Comparison of ENCODE assay signal across 8 cellular contexts in genomic region chr1:153633747-153634665, GRCh38.
DNase-seq lines count a peak whose midpoint lies in the region; ATAC-seq lines count a peak whose summit lies in the region.

CHTOP (plus strand) TSS chr1:153634066; CDS start chr1:153636589, 2,523 bp downstream.

- H4K20me1 ChIP-seq in BLaER1 treated with 17β-estradiol and CSF1 and Interleukin-3, amounts not matched to agents 10 nM and 100 nM = peaks cover 0 to 17% (median 0%) of the 10 kb centered on the region in 11 experiments; a peak in 8 of 22 replicates

- H3K4me3 ChIP-seq in BLaER1 treated with 17β-estradiol and CSF1 and Interleukin-3, amounts not matched to agents 10 nM and 100 nM = peak within 1 kb of the TSS; percentile 71 to 85 (median 80)

- peaks cover 36 to 60% (median 40%) of the 10 kb centered on the region in 11 experiments for H3K36me3 ChIP-seq in BLaER1 treated with 17β-estradiol and CSF1 and Interleukin-3, amounts not matched to agents 10 nM and 100 nM

- peak within 1 kb of the TSS; percentile 98 to 100 (median 99) for H3K9ac ChIP-seq in BLaER1 treated with 17β-estradiol and CSF1 and Interleukin-3, amounts not matched to agents 10 nM and 100 nM

- H3K27me3 ChIP-seq in BLaER1 treated with 17β-estradiol and CSF1 and Interleukin-3, amounts not matched to agents 10 nM and 100 nM = no peaks in the 10 kb centered on the region

- peak within 1 kb of the TSS; percentile 98 to 100 (median 99) for H3K27ac ChIP-seq in BLaER1 treated with 17β-estradiol and CSF1 and Interleukin-3, amounts not matched to agents 10 nM and 100 nM

- ATAC-seq in GM19351 (IDR thresholded peaks at IDR 0.05; ENCODE audit: unreplicated experiment) = peak; percentile 87
- peak; percentile 88 for ATAC-seq in HG03521 (IDR thresholded peaks at IDR 0.05; ENCODE audit: unreplicated experiment)

- H3K4me2 ChIP-seq in BLaER1 treated with 17β-estradiol and CSF1 and Interleukin-3, amounts not matched to agents 10 nM and 100 nM = peak within 1 kb of the TSS; percentile 76 to 96 (median 91)

- peaks cover 65 to 72% (median 70%) of the 10 kb centered on the region in 10 experiments for H3K4me1 ChIP-seq in BLaER1 treated with 17β-estradiol and CSF1 and Interleukin-3, amounts not matched to agents 10 nM and 100 nM

- DNase-seq in NCI-H748 (lab: John Stamatoyannopoulos, UW; ENCODE audit: unreplicated experiment) = peak; percentile 99
- peak; percentile 94 for DNase-seq in activated CD4-positive, alpha-beta T cell treated with anti-CD3 and anti-CD28 coated beads, Interleukin-2, amount 50 U/mL, for 1 hour
- DNase-seq in dedifferentiated amniotic fluid mesenchymal stem cell (ENCODE audit: extremely low spot score) = peak; percentile 99
- DNase-seq in left kidney (ENCODE audit: low read depth, low spot score) = peak; percentile 99
- peak; percentile 96 for DNase-seq in stimulated activated CD4-positive, alpha-beta T cell treated with anti-CD3 and anti-CD28 coated beads, Interleukin-2, amount 100 ng/mL, for 24 hours

- H3K9me3 ChIP-seq in BLaER1 treated with 17β-estradiol and CSF1 and Interleukin-3, amounts not matched to agents 10 nM and 100 nM (replicated peaks in 1 of 11) = peaks cover 0 to 14% (median 3%) of the 10 kb centered on the region in 11 experiments; a peak in 6 of 22 replicates

Comparison
In these comparisons a context has a peak if more than half of its experiments do, and no peak if none do; other contexts are left out.
1. Peak in every context shown above with its lines: DNase-seq, ATAC-seq, H3K4me3 ChIP-seq and H3K27ac ChIP-seq.